In genomic region chr2:46142546-46143329, GRCh38 we compare ENCODE assay signal across 18 cellular contexts.
DNase-seq lines count a peak whose midpoint lies in the region; ATAC-seq, FAIRE-seq and TF ChIP-seq lines count a peak whose summit lies in the region.
"Had no signal": no experiment of that assay in that cellular context is flagged by ENCODE, and none has a peak within 500 bp of the region (broad histone marks: within the 10 kb centered on the region; RNA-seq: fewer than 3 reads in every experiment).

No MANE protein-coding gene starts in this region.

- no peaks in the 10 kb centered on the region for H3F3A ChIP-seq in PC-3 (ENCODE audit: low read length, unreplicated experiment)

- H3K4me2 ChIP-seq in PC-3 (ENCODE audit: low read length) = peak overlapping the region; percentile 46
- H3K4me2 ChIP-seq in keratinocyte (ENCODE audit: control insufficient read depth, extremely low read depth, insufficient read depth, low read depth, low read length) = no peak overlapping the region

- FAIRE-seq in keratinocyte (lab: Jason Lieb, UNC) (peak; percentile 58), small intestine (lab: Jason Lieb, UNC) (no peak), urothelium cell line (lab: Jason Lieb, UNC) (no peak)
- FAIRE-seq: islet of Langerhans had no signal

- H3K27me3 ChIP-seq in PC-3 (ENCODE audit: low read length) (no peaks in the 10 kb centered on the region), keratinocyte (ENCODE audit: control insufficient read depth, extremely low read depth, insufficient read depth, low read length) (no peaks in the 10 kb centered on the region), small intestine (ENCODE audit: control insufficient read depth in 2 of 2, insufficient read depth in 2 of 2, low read length in 2 of 2) (no peaks in the 10 kb centered on the region)
- H3K27me3 ChIP-seq: brain microvascular endothelial cell had no signal

- WGBS in small intestine, 3 donors = 60 to 71% (median 68%) methylated on average over 5 of the region's 5 CpGs

- H3K9me1 ChIP-seq in keratinocyte (ENCODE audit: control insufficient read depth, extremely low read depth, insufficient read depth, low read length) = no peaks in the 10 kb centered on the region

- H3K79me2 ChIP-seq in PC-3 (ENCODE audit: low read length) (no peaks in the 10 kb centered on the region), keratinocyte (ENCODE audit: control insufficient read depth, insufficient read depth, low read length) (no peaks in the 10 kb centered on the region)

- peak; percentile 15 for DNase-seq in DMS53 (lab: John Stamatoyannopoulos, UW)
- no peak for DNase-seq in DMS53 treated with DMSO at 0.1 percent for 48 hours (lab: John Stamatoyannopoulos, UW; ENCODE audit: unreplicated experiment)
- peak; percentile 52 for DNase-seq in PC-3
- no peak for DNase-seq in keratinocyte (ENCODE audit: low read depth, low spot score)
- peak; percentile 88 for DNase-seq in small intestine
- DNase-seq in SIG-M5 treated with dmso at 0.1 percent for 504 hours (lab: John Stamatoyannopoulos, UW; ENCODE audit: unreplicated experiment) = no peak
- no peak for DNase-seq in NCI-H526 (lab: John Stamatoyannopoulos, UW)
- no peak for DNase-seq in urothelium cell line (ENCODE audit: low spot score)
- DNase-seq: activated CD8-positive, alpha-beta T cell treated with anti-CD3 and anti-CD28 coated beads for 36 hours; brain microvascular endothelial cell; COR-L47; effector memory CD8-positive, alpha-beta T cell; naive B cell; NCI-H1694 treated with DMSO at 0.1 percent for 48 hours; NCI-H526 treated with DMSO at 0.1 percent for 48 hours; right cardiac atrium had no signal

- CTCF ChIA-PET in PC-3 (lab: Charles Lee) = interaction anchor here (0.6 kb wide), 2 partner anchors 44 to 730 kb away, joined by 3 to 4 read pairs; no protein-coding TSS in a partner anchor

- TF ChIP-seq CTCF in PC-3 (conservative IDR thresholded peaks at IDR 0.05; ENCODE audit: low read depth, low read length) (no peak), keratinocyte (optimal IDR thresholded peaks at IDR 0.05 in 1 of 3, IDR thresholded peaks at IDR 0.05 in 1 of 3, conservative IDR thresholded peaks at IDR 0.05 in 1 of 3; ENCODE audit: extremely low read depth in 1 of 3, insufficient read depth in 2 of 3, low read length in 3 of 3) (no peak)

- peak; percentile 72 for ATAC-seq in PC-3
- ATAC-seq: activated CD8-positive, alpha-beta T cell treated with anti-CD3 and anti-CD28 coated beads for 36 hours; effector memory CD8-positive, alpha-beta T cell had no signal

- dilution Hi-C loops in keratinocyte (cut with MboI; ENCODE audit: extremely low pct_ligation_motif_present, low sequenced_read_pairs) = no loop called here

- H3K9me2 ChIP-seq in PC-3 (replicated peaks; ENCODE audit: low read length) = no peaks in the 10 kb centered on the region

- H3K27ac ChIP-seq in PC-3 (ENCODE audit: low read length) (no peak overlapping the region), keratinocyte (ENCODE audit: control insufficient read depth, insufficient read depth, low read length) (no peak overlapping the region), small intestine (ENCODE audit: low read depth in 1 of 2, low read length in 1 of 2) (peak overlapping the region in 1 of 2 donors; percentile 59)
- H3K27ac ChIP-seq: 22Rv1, brain microvascular endothelial cell had no signal

- H3K4me3 ChIP-seq in PC-3 (ENCODE audit: low read length) = no peak overlapping the region
- H3K4me3 ChIP-seq in keratinocyte (ENCODE audit: control insufficient read depth in 2 of 3, extremely low read depth in 1 of 3, insufficient read depth in 2 of 3, low read depth in 1 of 3, low read length in 3 of 3) = no peak overlapping the region
- no peak overlapping the region for H3K4me3 ChIP-seq in small intestine (ENCODE audit: low read depth in 1 of 2, low read length in 2 of 2)

- H3K9ac ChIP-seq in PC-3 (ENCODE audit: low read length) (no peak overlapping the region), keratinocyte (ENCODE audit: control insufficient read depth, extremely low read depth, insufficient read depth, low read length) (no peak overlapping the region)

- H2AFZ ChIP-seq in PC-3 (ENCODE audit: low read length) = 0 out of 2 replicates have a peak overlapping the region, but pooled peaks have one; percentile 23
- no peak overlapping the region for H2AFZ ChIP-seq in keratinocyte (ENCODE audit: control insufficient read depth, low read length)

- H4K20me1 ChIP-seq in PC-3 (ENCODE audit: low read length) = no peaks in the 10 kb centered on the region
- no peaks in the 10 kb centered on the region for H4K20me1 ChIP-seq in keratinocyte (ENCODE audit: control insufficient read depth, extremely low read depth, insufficient read depth, low read length)

- H3K36me3 ChIP-seq in PC-3 (ENCODE audit: low read depth, low read length) (no peaks in the 10 kb centered on the region), keratinocyte (ENCODE audit: control insufficient read depth in 2 of 2, extremely low read depth in 1 of 2, insufficient read depth in 2 of 2, low read length in 2 of 2) (no peaks in the 10 kb centered on the region), small intestine (ENCODE audit: control insufficient read depth in 2 of 2, insufficient read depth in 2 of 2, low read length in 2 of 2) (peaks cover 0 to 2% of the 10 kb centered on the region in 2 donors)

- intact Hi-C loops in PC-3 (cut with micrococcal nuclease) = no loop called here

- H3K4me1 ChIP-seq in PC-3 (ENCODE audit: insufficient read depth, low read length) (peaks cover 16% of the 10 kb centered on the region), keratinocyte (ENCODE audit: control insufficient read depth, extremely low read depth, insufficient read depth, low read length) (peaks cover 19% of the 10 kb centered on the region), small intestine (ENCODE audit: control insufficient read depth in 2 of 2, insufficient read depth in 1 of 2, low read depth in 1 of 2, low read length in 1 of 2) (peaks cover 0 to 7% of the 10 kb centered on the region in 2 donors)

- no peaks in the 10 kb centered on the region for H3K9me3 ChIP-seq in PC-3 (ENCODE audit: low read length)
- no peaks in the 10 kb centered on the region for H3K9me3 ChIP-seq in keratinocyte (ENCODE audit: control insufficient read depth, low read depth, low read length)
- no peaks in the 10 kb centered on the region for H3K9me3 ChIP-seq in small intestine (ENCODE audit: control insufficient read depth, low read depth)

- BruUV-seq in PC-3 (replicated peaks; lab: Mats Ljungman, UMichigan) = no TSS peak

- POLR2A ChIA-PET in PC-3 (lab: Charles Lee; ENCODE audit: unreplicated experiment) = no interaction called here

Comparison
In these comparisons a context has a peak if more than half of its experiments do, and no peak if none do; other contexts are left out.
1. DNase-seq: peak in DMS53 (single experiment), PC-3 (single experiment) and small intestine (single experiment); none in DMS53 treated with DMSO at 0.1 percent for 48 hours (single experiment), keratinocyte (single experiment), SIG-M5 treated with dmso at 0.1 percent for 504 hours (single experiment), NCI-H526 (0 of 2) and urothelium cell line (single experiment).